In the genomic region with DNA sequence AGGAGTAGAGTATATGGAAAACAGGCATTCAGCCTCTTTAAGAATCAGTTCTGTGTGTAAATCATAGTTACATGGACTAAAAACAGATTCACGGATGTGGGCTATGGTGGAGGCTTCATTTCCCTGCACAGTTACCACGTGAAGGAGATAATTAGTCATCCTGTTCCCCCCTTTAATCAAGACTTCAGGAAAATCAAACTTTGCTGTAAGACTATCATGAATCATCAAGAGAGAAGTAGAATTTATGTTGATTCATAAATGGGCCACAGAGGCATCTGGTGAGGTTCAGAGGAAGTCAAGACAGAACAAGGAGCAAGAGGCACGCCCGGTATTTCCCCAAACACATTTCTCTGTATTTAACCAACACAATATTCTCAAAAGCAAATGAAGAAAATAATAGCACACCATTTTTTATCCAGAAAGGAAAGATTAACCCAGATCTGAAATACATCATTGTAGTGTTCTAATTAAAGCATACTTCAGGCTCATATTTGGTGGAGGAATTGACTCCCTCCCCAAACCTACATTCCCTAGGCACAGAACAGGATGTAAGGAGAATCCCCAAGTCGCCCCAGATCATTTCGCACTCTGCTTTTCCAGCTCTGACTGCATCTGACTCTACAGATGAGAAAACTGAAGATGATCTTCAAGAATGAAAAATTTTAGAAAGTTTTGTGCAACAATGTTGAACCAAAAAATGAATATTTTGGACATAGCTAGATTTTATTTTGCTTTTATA, we compare ENCODE assay signal across 12 cellular contexts.
DNase-seq lines count a peak whose midpoint lies in the region; ATAC-seq and TF ChIP-seq lines count a peak whose summit lies in the region.
"Had no signal": no experiment of that assay in that cellular context is flagged by ENCODE, and none has a peak within 500 bp of the region (broad histone marks: within the 10 kb centered on the region; RNA-seq: fewer than 3 reads in every experiment).

No MANE protein-coding gene starts in this region.

- H4K8ac ChIP-seq in H9 (replicated peaks; ENCODE audit: insufficient read length, low read depth, low read length) = no peak overlapping the region

- H2AK5ac ChIP-seq in H9 (ENCODE audit: insufficient read length, low read length) = no peak overlapping the region

- H3T11ph ChIP-seq in H9 (ENCODE audit: low read length) = no peak overlapping the region

- H3K23ac ChIP-seq in H9 (ENCODE audit: insufficient read length, low read depth, low read length) = no peak overlapping the region

- no peak overlapping the region for H3K56ac ChIP-seq in H9 (ENCODE audit: insufficient read length, low read depth, low read length)

- H2BK120ac ChIP-seq in H9 (ENCODE audit: low read depth, low read length, poor library complexity, severe bottlenecking) = no peak overlapping the region

- no peak overlapping the region for H3K14ac ChIP-seq in H9 (ENCODE audit: insufficient read depth, low read length)

- no peak overlapping the region for H4K5ac ChIP-seq in H9 (ENCODE audit: insufficient read length, low read depth, low read length)

- intact Hi-C loops in natural killer cell (cut with micrococcal nuclease) (no loop called here), transverse colon (cut with DNase I; ENCODE audit: low total_unique reads) (loop anchor here (5.0 to 10.0 kb wide), 2 partner anchors 91 to 178 kb away; a partner anchor contains a TSS)

- no peaks in the 10 kb centered on the region for H3K36me3 ChIP-seq in transverse colon

- TF ChIP-seq POLR2A in transverse colon (IDR thresholded peaks at IDR 0.05) = no peak

- no peaks in the 10 kb centered on the region for H3K79me1 ChIP-seq in H9 (ENCODE audit: insufficient read depth, low read depth, low read length, poor library complexity, severe bottlenecking)

- no peak for TF ChIP-seq CTCF in natural killer cell (IDR thresholded peaks at IDR 0.05)
- TF ChIP-seq CTCF in transverse colon (IDR thresholded peaks at IDR 0.05) = no peak
- TF ChIP-seq CTCF in H9 (conservative IDR thresholded peaks at IDR 0.05) = no peak

- H3K27ac Mint-ChIP-seq in natural killer cell treated with Interleukin-12 subunit alpha and Interleukin-12 subunit beta and Interleukin-15 and Interleukin-18, amount 100 ng/mL, for 72 hours = no peak overlapping the region
- H3K27ac Mint-ChIP-seq in natural killer cell = no peak overlapping the region
- no peak overlapping the region for H3K27ac Mint-ChIP-seq in H9

- in situ Hi-C loops in transverse colon (cut with MboI; ENCODE audit: low pct_ligation_motif_present in 1 of 4, low pct_unique_long_range_greater_than_20kb in 1 of 4, low sequenced_read_pairs in 3 of 4) = no loop called here

- no peak overlapping the region for H2BK20ac ChIP-seq in H9 (ENCODE audit: low read depth, low read length, poor library complexity, severe bottlenecking)

- peaks cover 6 to 8% of the 10 kb centered on the region in 2 donors for H3K4me1 Mint-ChIP-seq in natural killer cell treated with Interleukin-12 subunit alpha and Interleukin-12 subunit beta and Interleukin-15 and Interleukin-18, amount 100 ng/mL, for 72 hours (ENCODE audit: low read depth in 2 of 2)
- H3K4me1 Mint-ChIP-seq in natural killer cell (no peaks in the 10 kb centered on the region), H9 (no peaks in the 10 kb centered on the region)

- no peak for DNase-seq in natural killer cell treated with Interleukin-12 subunit alpha and Interleukin-12 subunit beta and Interleukin-15 and Interleukin-18, amount 100 ng/mL, for 72 hours (ENCODE audit: low spot score)
- DNase-seq in natural killer cell (no peak), glomerular visceral epithelial cell (ENCODE audit: extremely low spot score) (peak; percentile 36), transverse colon (no peak), 8988T (no peak), H9 (no peak), DMS 273 treated with DMSO at 0.1 percent for 48 hours (lab: John Stamatoyannopoulos, UW) (no peak)
- DNase-seq: COR-L47; NK-92 treated with Interleukin-12 subunit alpha and Interleukin-12 subunit beta, amount 100 ng/mL, for 24 hours; psoas muscle; T-helper 9 cell had no signal

- TF ChIP-seq EP300 in transverse colon (IDR thresholded peaks at IDR 0.05; ENCODE audit: low read depth) = no peak

- no peak overlapping the region for H3K18ac ChIP-seq in H9 (ENCODE audit: insufficient read length, low read depth, low read length)

- peak in 1 of 2 donors; percentile 72 for ATAC-seq in natural killer cell treated with Interleukin-12 subunit alpha and Interleukin-12 subunit beta and Interleukin-15 and Interleukin-18, amount 100 ng/mL, for 72 hours
- no peak for ATAC-seq in natural killer cell
- peak; percentile 76 for ATAC-seq in SK-N-SH treated with all-trans-retinoic acid at 6 μM for 48 hours
- ATAC-seq: psoas muscle had no signal

- peak overlapping the region; percentile 12 to 71 (median 54) for H3K27ac ChIP-seq in transverse colon
- no peak overlapping the region for H3K27ac ChIP-seq in H9 (ENCODE audit: insufficient read length, low read depth, low read length)
- H3K27ac ChIP-seq: psoas muscle had no signal

- H3K36me3 Mint-ChIP-seq in natural killer cell treated with Interleukin-12 subunit alpha and Interleukin-12 subunit beta and Interleukin-15 and Interleukin-18, amount 100 ng/mL, for 72 hours = no peaks in the 10 kb centered on the region
- H3K36me3 Mint-ChIP-seq in natural killer cell (no peaks in the 10 kb centered on the region), H9 (ENCODE audit: insufficient read depth in 1 of 3, low read depth in 3 of 3) (no peaks in the 10 kb centered on the region)

- no peaks in the 10 kb centered on the region for H3K9me3 Mint-ChIP-seq in natural killer cell treated with Interleukin-12 subunit alpha and Interleukin-12 subunit beta and Interleukin-15 and Interleukin-18, amount 100 ng/mL, for 72 hours
- H3K9me3 Mint-ChIP-seq in natural killer cell (no peaks in the 10 kb centered on the region), H9 (no peaks in the 10 kb centered on the region)

- no peak overlapping the region for H4K91ac ChIP-seq in H9 (ENCODE audit: insufficient read length, low read depth, low read length)

- no peak overlapping the region for H2BK12ac ChIP-seq in H9 (ENCODE audit: insufficient read length, low read depth, low read length)

- H3K27me3 ChIP-seq in transverse colon (no peaks in the 10 kb centered on the region), H9 (ENCODE audit: insufficient read depth, low read length) (no peaks in the 10 kb centered on the region)

- no peak overlapping the region for H2AFZ ChIP-seq in H9 (ENCODE audit: low read length)

- H3K23me2 ChIP-seq in H9 (ENCODE audit: insufficient read length, low read depth, low read length, poor library complexity, severe bottlenecking) = no peaks in the 10 kb centered on the region

- H4K20me1 ChIP-seq in H9 (ENCODE audit: control insufficient read depth, insufficient read depth, insufficient read length) = no peaks in the 10 kb centered on the region

- H3K27me3 Mint-ChIP-seq in natural killer cell treated with Interleukin-12 subunit alpha and Interleukin-12 subunit beta and Interleukin-15 and Interleukin-18, amount 100 ng/mL, for 72 hours = peaks cover 25 to 39% of the 10 kb centered on the region in 2 donors
- peaks cover 21 to 36% of the 10 kb centered on the region in 2 donors for H3K27me3 Mint-ChIP-seq in natural killer cell (ENCODE audit: low read depth in 2 of 2)
- peaks cover 2% of the 10 kb centered on the region; the same call in 1 of the 2 replicates for H3K27me3 Mint-ChIP-seq in H9 (ENCODE audit: low read depth)

- no peaks in the 10 kb centered on the region for H3K79me2 ChIP-seq in H9 (ENCODE audit: insufficient read depth, low read length)

- no peaks in the 10 kb centered on the region for H3K9me3 ChIP-seq in transverse colon
- no peaks in the 10 kb centered on the region for H3K9me3 ChIP-seq in H9 (ENCODE audit: control insufficient read depth, low read depth, low read length)
- H3K9me3 ChIP-seq: psoas muscle had no signal

- H3K4me3 Mint-ChIP-seq in natural killer cell treated with Interleukin-12 subunit alpha and Interleukin-12 subunit beta and Interleukin-15 and Interleukin-18, amount 100 ng/mL, for 72 hours = peak overlapping the region; percentile 54
- H3K4me3 Mint-ChIP-seq in natural killer cell = no peak overlapping the region
- H3K4me3 Mint-ChIP-seq in H9 = no peak overlapping the region

- no peak overlapping the region for H3K4ac ChIP-seq in H9 (ENCODE audit: low read depth, low read length)

- no peak overlapping the region for H2BK15ac ChIP-seq in H9 (ENCODE audit: low read depth, low read length)

- H3K4me1 ChIP-seq in transverse colon (peaks cover 0 to 18% (median 3%) of the 10 kb centered on the region in 4 donors), H9 (ENCODE audit: insufficient read depth, low read length) (no peaks in the 10 kb centered on the region)

- no peak overlapping the region for H3K9ac ChIP-seq in H9 (ENCODE audit: extremely low read depth, insufficient read length, low read length)

- no peak overlapping the region for H3K4me2 ChIP-seq in H9 (ENCODE audit: insufficient read depth, insufficient read length, low read length)

- no peak overlapping the region for H2BK5ac ChIP-seq in H9 (ENCODE audit: insufficient read length, low read length)

- 42 to 63% methylated on average over 6 of the region's 6 CpGs for WGBS in transverse colon (ENCODE audit: low coverage in 1 of 2), 2 donors
- no CpG with 5 or more reads among the region's 6 CpGs for WGBS in H9 (ENCODE audit: extremely low coverage, insufficient read length, low lambda C conversion rate)

- no peak overlapping the region for H3K4me3 ChIP-seq in transverse colon
- H3K4me3 ChIP-seq: psoas muscle had no signal

TF ChIP-seq in SK-N-SH treated with all-trans-retinoic acid at 6 μM for 48 hours, 23 proteins besides CTCF, POLR2A, EP300 and RAD21 (continues in another document):
- TF ChIP-seq BACH2 (CRISPR knock-in tag; IDR thresholded peaks at IDR 0.05; ENCODE audit: borderline replicate concordance) (no peak), OSR1 (CRISPR knock-in tag; IDR thresholded peaks at IDR 0.05) (no peak), ZFP30 (CRISPR knock-in tag; IDR thresholded peaks at IDR 0.05) (no peak), ZNF8 (CRISPR knock-in tag; IDR thresholded peaks at IDR 0.05) (no peak)
- TF ChIP-seq, protein P1, sequence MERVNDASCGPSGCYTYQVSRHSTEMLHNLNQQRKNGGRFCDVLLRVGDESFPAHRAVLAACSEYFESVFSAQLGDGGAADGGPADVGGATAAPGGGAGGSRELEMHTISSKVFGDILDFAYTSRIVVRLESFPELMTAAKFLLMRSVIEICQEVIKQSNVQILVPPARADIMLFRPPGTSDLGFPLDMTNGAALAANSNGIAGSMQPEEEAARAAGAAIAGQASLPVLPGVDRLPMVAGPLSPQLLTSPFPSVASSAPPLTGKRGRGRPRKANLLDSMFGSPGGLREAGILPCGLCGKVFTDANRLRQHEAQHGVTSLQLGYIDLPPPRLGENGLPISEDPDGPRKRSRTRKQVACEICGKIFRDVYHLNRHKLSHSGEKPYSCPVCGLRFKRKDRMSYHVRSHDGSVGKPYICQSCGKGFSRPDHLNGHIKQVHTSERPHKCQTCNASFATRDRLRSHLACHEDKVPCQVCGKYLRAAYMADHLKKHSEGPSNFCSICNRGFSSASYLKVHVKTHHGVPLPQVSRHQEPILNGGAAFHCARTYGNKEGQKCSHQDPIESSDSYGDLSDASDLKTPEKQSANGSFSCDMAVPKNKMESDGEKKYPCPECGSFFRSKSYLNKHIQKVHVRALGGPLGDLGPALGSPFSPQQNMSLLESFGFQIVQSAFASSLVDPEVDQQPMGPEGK (CRISPR knock-in tag; IDR thresholded peaks at IDR 0.05; ENCODE audit: borderline replicate concordance) = peak; percentile 70; the same call in 1 of the 2 replicates
